Comparison of ENCODE assay signal across 8 cellular contexts in genomic region chrX:49291615-49292337, GRCh38. TPM values are rescaled to one million over a fixed set of nuclear protein-coding genes. Genes with fewer than 3 reads are reported as not detected.
DNase-seq lines count a peak whose midpoint lies in the region; ATAC-seq and TF ChIP-seq lines count a peak whose summit lies in the region.

No MANE protein-coding gene starts in this region.

- peak; percentile 91 for DNase-seq in ELF-1 (ENCODE audit: low read depth, low spot score)
- peak; percentile 56 to 78 (median 62) for DNase-seq in Peyer's patch
- peak; percentile 22 for DNase-seq in globus pallidus (ENCODE audit: low spot score)
- peak; percentile 47 for DNase-seq in progenitor cell of endocrine pancreas (ENCODE audit: low spot score, unreplicated experiment)

- H3K4me3 Mint-ChIP-seq in activated T-helper 17 cell treated with anti-CD3 and anti-CD28 coated beads, Interleukin-2, amount 50 U/mL, for 72 hours, result peak overlapping the region; percentile 26
- H3K4me3 Mint-ChIP-seq in progenitor cell of endocrine pancreas (ENCODE audit: low read depth), result no peak overlapping the region

- H3K36me3 Mint-ChIP-seq in activated T-helper 17 cell treated with anti-CD3 and anti-CD28 coated beads, Interleukin-2, amount 50 U/mL, for 72 hours (ENCODE audit: low read depth), result no peaks in the 10 kb centered on the region
- peaks cover 2% of the 10 kb centered on the region for H3K36me3 Mint-ChIP-seq in progenitor cell of endocrine pancreas (ENCODE audit: insufficient read depth)

- no peak overlapping the region for H3K4me3 ChIP-seq in Peyer's patch

- H3K9me3 Mint-ChIP-seq in activated T-helper 17 cell treated with anti-CD3 and anti-CD28 coated beads, Interleukin-2, amount 50 U/mL, for 72 hours, result no peaks in the 10 kb centered on the region
- H3K9me3 Mint-ChIP-seq in progenitor cell of endocrine pancreas (ENCODE audit: low read depth), result peaks cover 13% of the 10 kb centered on the region

- ATAC-seq in HG02885 (IDR thresholded peaks at IDR 0.05; ENCODE audit: poor library complexity, unreplicated experiment), result peak; percentile 76
- ATAC-seq in activated T-helper 17 cell treated with anti-CD3 and anti-CD28 coated beads, Interleukin-2, amount 50 U/mL, for 72 hours (replicated peaks), result peak; percentile 73
- ATAC-seq in HG02852 (IDR thresholded peaks at IDR 0.05; ENCODE audit: unreplicated experiment), result no peak
- ATAC-seq in HG02981 (IDR thresholded peaks at IDR 0.05; ENCODE audit: unreplicated experiment), result no peak

- no peak overlapping the region for H3K27ac ChIP-seq in Peyer's patch

- H3K4me1 ChIP-seq in Peyer's patch, result no peaks in the 10 kb centered on the region

- H3K27me3 ChIP-seq in Peyer's patch, result no peaks in the 10 kb centered on the region

- H3K27ac Mint-ChIP-seq in activated T-helper 17 cell treated with anti-CD3 and anti-CD28 coated beads, Interleukin-2, amount 50 U/mL, for 72 hours, result peak overlapping the region; percentile 41
- H3K27ac Mint-ChIP-seq in progenitor cell of endocrine pancreas, result no peak overlapping the region

- peaks cover 22% of the 10 kb centered on the region for H3K4me1 Mint-ChIP-seq in activated T-helper 17 cell treated with anti-CD3 and anti-CD28 coated beads, Interleukin-2, amount 50 U/mL, for 72 hours
- peaks cover 2% of the 10 kb centered on the region for H3K4me1 Mint-ChIP-seq in progenitor cell of endocrine pancreas (ENCODE audit: low read depth)

- H3K36me3 ChIP-seq in Peyer's patch, result no peaks in the 10 kb centered on the region

- H3K9me3 ChIP-seq in Peyer's patch, result no peaks in the 10 kb centered on the region

- no peak for TF ChIP-seq POLR2A in Peyer's patch (IDR thresholded peaks at IDR 0.05)

- H3K27me3 Mint-ChIP-seq in activated T-helper 17 cell treated with anti-CD3 and anti-CD28 coated beads, Interleukin-2, amount 50 U/mL, for 72 hours, result no peaks in the 10 kb centered on the region
- peaks cover 3% of the 10 kb centered on the region for H3K27me3 Mint-ChIP-seq in progenitor cell of endocrine pancreas

- TF ChIP-seq CTCF in Peyer's patch (IDR thresholded peaks at IDR 0.05) (peak; percentile 23 to 62 (median 54)), progenitor cell of endocrine pancreas (IDR thresholded peaks at IDR 0.05; ENCODE audit: unreplicated experiment) (peak; percentile 60)

RNA-seq across cellular contexts. Expression of gene GAGE10, which starts 11.7 kb away (rescaled TPM):
- total RNA-seq in Peyer's patch (not detected), progenitor cell of endocrine pancreas (not detected in 2 replicates)
- not detected for total RNA-seq in activated T-helper 17 cell treated with anti-CD3 and anti-CD28 coated beads, Interleukin-2, amount 50 U/mL, for 72 hours

RNA-seq across cellular contexts. Expression of gene PPP1R3F, which starts 22.2 kb away (rescaled TPM):
- total RNA-seq in Peyer's patch (10 to 100 TPM in 1 of 4 donors, 1 to 10 TPM in 3; 2.5 to 19.0 (median 7.5) TPM), progenitor cell of endocrine pancreas (9.4 and 10.2 TPM in 2 replicates)
- 1 to 10 TPM; 6.6 to 8.8 TPM for total RNA-seq in activated T-helper 17 cell treated with anti-CD3 and anti-CD28 coated beads, Interleukin-2, amount 50 U/mL, for 72 hours

RNA-seq across cellular contexts. Expression of gene FOXP3, which starts 27.3 kb away (rescaled TPM):
- total RNA-seq in Peyer's patch (under 1 TPM in 1 of 4 donors, not detected in 3; 0.66 TPM), progenitor cell of endocrine pancreas (0.24 and 0.33 TPM in 2 replicates)
- total RNA-seq in activated T-helper 17 cell treated with anti-CD3 and anti-CD28 coated beads, Interleukin-2, amount 50 U/mL, for 72 hours, result 100 to 1,000 TPM in 1 of 2 donors, 10 to 100 TPM in 1; 80.4 to 109 TPM

RNA-seq across cellular contexts. Expression of gene GAGE12J, which starts 30.1 kb away (rescaled TPM):
- total RNA-seq in Peyer's patch (not detected), progenitor cell of endocrine pancreas (not detected in 2 replicates)
- total RNA-seq in activated T-helper 17 cell treated with anti-CD3 and anti-CD28 coated beads, Interleukin-2, amount 50 U/mL, for 72 hours, result not detected

RNA-seq across cellular contexts. Expression of gene GAGE13, which starts 39.6 kb away (rescaled TPM):
- total RNA-seq in Peyer's patch (not detected), progenitor cell of endocrine pancreas (not detected in 2 replicates)
- total RNA-seq in activated T-helper 17 cell treated with anti-CD3 and anti-CD28 coated beads, Interleukin-2, amount 50 U/mL, for 72 hours, result not detected

Comparison
In these comparisons a context has a peak if more than half of its experiments do, and no peak if none do; other contexts are left out.
1. DNase-seq: peak in every context shown above with its lines; median percentile 91 in ELF-1; 62 in Peyer's patch; 47 in progenitor cell of endocrine pancreas; 22 in globus pallidus.
2. ATAC-seq: peak in HG02885 (single experiment) and activated T-helper 17 cell treated with anti-CD3 and anti-CD28 coated beads, Interleukin-2, amount 50 U/mL, for 72 hours (single experiment); none in HG02852 (single experiment) and HG02981 (single experiment).
3. RNA of gene FOXP3, which starts 27.3 kb away (total RNA-seq): 80.4 to 109 TPM in activated T-helper 17 cell treated with anti-CD3 and anti-CD28 coated beads, Interleukin-2, amount 50 U/mL, for 72 hours; 0.24 to 0.33 TPM in progenitor cell of endocrine pancreas and 0.66 TPM in Peyer's patch; every median in the first group is over 10 times any median in the second.